In the genomic region with DNA sequence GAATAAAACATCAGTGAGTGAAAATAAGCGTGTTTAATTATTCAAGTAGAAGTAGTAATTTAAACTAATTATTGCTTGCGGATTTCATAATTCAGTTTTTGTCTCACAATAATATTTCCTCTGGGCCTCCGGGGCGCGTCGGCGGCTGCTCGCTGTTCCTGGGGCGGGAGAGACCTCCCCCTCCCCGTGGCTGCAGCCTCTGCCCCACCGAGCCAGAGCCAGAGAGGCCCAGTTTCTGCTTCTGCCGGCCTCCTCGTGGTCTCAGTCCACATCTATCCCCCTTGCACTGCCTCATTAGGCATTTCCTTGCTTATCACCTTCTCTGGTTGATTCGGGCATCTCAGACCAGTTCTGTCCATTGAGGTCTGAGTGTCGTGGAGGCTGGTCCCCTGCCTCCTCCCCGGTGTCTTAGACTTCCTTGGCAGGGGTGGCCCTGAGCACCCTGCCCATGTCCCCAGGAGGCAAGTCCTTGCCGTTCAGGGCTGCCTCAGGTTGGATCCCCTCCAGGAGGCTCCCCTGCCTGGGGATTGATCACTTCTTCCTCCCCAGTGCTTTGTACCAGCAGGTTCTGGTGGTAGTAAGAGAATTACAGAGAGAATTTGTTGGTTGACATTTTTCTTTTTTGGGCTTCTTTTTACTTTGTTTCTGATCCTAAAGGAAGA, we compare ENCODE assay signal across 23 cellular contexts.
"Had no signal": no experiment of that assay in that cellular context is flagged by ENCODE, and none has a peak within 500 bp of the region (broad histone marks: within the 10 kb centered on the region; RNA-seq: fewer than 3 reads in every experiment).

No MANE protein-coding gene starts in this region.

- H3K4me3 ChIP-seq: body of pancreas, dorsolateral prefrontal cortex, prostate gland, right atrium auricular region, suprapubic skin had no signal

- H3K4me3 Mint-ChIP-seq: activated CD4-positive, alpha-beta T cell treated with anti-CD3 and anti-CD28 coated beads, Interleukin-2, amount 10 ng/mL, durations not matched to agents 7 days and 5 days; activated CD8-positive, alpha-beta T cell treated with anti-CD3 and anti-CD28 coated beads, Interleukin-2, amount 10 ng/mL, durations not matched to agents 7 days and 5 days; activated naive CD8-positive, alpha-beta T cell treated with anti-CD3 and anti-CD28 coated beads, Interleukin-2, amount 10 ng/mL, durations not matched to agents 7 days and 5 days; activated T-cell treated with anti-CD3 and anti-CD28 coated beads, Interleukin-2, amount 50 U/mL, for 24 hours; endodermal cell; natural killer cell; stimulated activated naive CD8-positive, alpha-beta T cell treated with anti-CD3 and anti-CD28 coated beads, Interleukin-15, amount 100 ng/mL, for 72 hours had no signal

- H3K27me3 Mint-ChIP-seq: activated CD4-positive, alpha-beta T cell treated with anti-CD3 and anti-CD28 coated beads, Interleukin-2, amount 10 ng/mL, durations not matched to agents 7 days and 5 days; activated naive CD8-positive, alpha-beta T cell treated with anti-CD3 and anti-CD28 coated beads, Interleukin-2, amount 10 ng/mL, durations not matched to agents 7 days and 5 days; activated T-cell treated with anti-CD3 and anti-CD28 coated beads, Interleukin-2, amount 50 U/mL, for 24 hours; stimulated activated naive CD8-positive, alpha-beta T cell treated with anti-CD3 and anti-CD28 coated beads, Interleukin-15, amount 100 ng/mL, for 72 hours had no signal

- H3K36me3 ChIP-seq: prostate gland, right atrium auricular region, suprapubic skin had no signal

- H3K27me3 ChIP-seq: body of pancreas, dorsolateral prefrontal cortex, right atrium auricular region, suprapubic skin had no signal

- DNase-seq: activated CD4-positive, alpha-beta T cell treated with anti-CD3 and anti-CD28 coated beads, Interleukin-2, amount 10 ng/mL, durations not matched to agents 7 days and 5 days; activated CD8-positive, alpha-beta T cell treated with anti-CD3 and anti-CD28 coated beads, Interleukin-2, amount 10 ng/mL, durations not matched to agents 7 days and 5 days; activated naive CD4-positive, alpha-beta T cell treated with Interleukin-2 at 50 U/mL for 16 hours; activated naive CD8-positive, alpha-beta T cell treated with anti-CD3 and anti-CD28 coated beads, Interleukin-2, amount 10 ng/mL, durations not matched to agents 7 days and 5 days; activated T-cell treated with anti-CD3 and anti-CD28 coated beads, Interleukin-2, amount 50 U/mL, for 24 hours; body of pancreas; caudate nucleus; dorsolateral prefrontal cortex; endodermal cell; foreskin fibroblast; hippocampal formation; left cardiac atrium; natural killer cell; occipital lobe; stimulated activated naive CD8-positive, alpha-beta T cell treated with anti-CD3 and anti-CD28 coated beads, Interleukin-15, amount 100 ng/mL, for 72 hours; T1000; trophoblast cell had no signal

- ATAC-seq: activated CD4-positive, CD25-positive, alpha-beta regulatory T cell treated with anti-CD3 and anti-CD28 coated beads, Interleukin-2, amount 50 U/mL, for 24 hours; activated CD8-positive, alpha-beta T cell treated with anti-CD3 and anti-CD28 coated beads, Interleukin-2, amount 10 ng/mL, durations not matched to agents 7 days and 5 days; body of pancreas; natural killer cell; stimulated activated naive CD8-positive, alpha-beta T cell treated with anti-CD3 and anti-CD28 coated beads, Interleukin-15, amount 100 ng/mL, for 72 hours had no signal

- H3K27ac Mint-ChIP-seq: activated CD4-positive, alpha-beta T cell treated with anti-CD3 and anti-CD28 coated beads, Interleukin-2, amount 10 ng/mL, durations not matched to agents 7 days and 5 days; activated CD8-positive, alpha-beta T cell treated with anti-CD3 and anti-CD28 coated beads, Interleukin-2, amount 10 ng/mL, durations not matched to agents 7 days and 5 days; activated naive CD8-positive, alpha-beta T cell treated with anti-CD3 and anti-CD28 coated beads, Interleukin-2, amount 10 ng/mL, durations not matched to agents 7 days and 5 days; activated T-cell treated with anti-CD3 and anti-CD28 coated beads, Interleukin-2, amount 50 U/mL, for 24 hours; activated T-helper 2 cell treated with anti-CD3 and anti-CD28 coated beads, Interferon-gamma antibody, Interleukin-2, Interleukin-4, amounts not matched to agents 10 μg/mL and 5 μg/mL and 100 μg/mL, durations not matched to agents 14 hours and 24 hours and 36 hours; endodermal cell; natural killer cell; stimulated activated naive CD8-positive, alpha-beta T cell treated with anti-CD3 and anti-CD28 coated beads, Interleukin-15, amount 100 ng/mL, for 72 hours had no signal

- H3K27ac ChIP-seq: epithelial cell of prostate, prostate gland, right atrium auricular region, suprapubic skin had no signal

- H3K9me3 Mint-ChIP-seq: activated CD4-positive, alpha-beta T cell treated with anti-CD3 and anti-CD28 coated beads, Interleukin-2, amount 10 ng/mL, durations not matched to agents 7 days and 5 days; activated naive CD8-positive, alpha-beta T cell treated with anti-CD3 and anti-CD28 coated beads, Interleukin-2, amount 10 ng/mL, durations not matched to agents 7 days and 5 days; activated T-cell treated with anti-CD3 and anti-CD28 coated beads, Interleukin-2, amount 50 U/mL, for 24 hours; activated T-helper 2 cell treated with anti-CD3 and anti-CD28 coated beads, Interferon-gamma antibody, Interleukin-2, Interleukin-4, amounts not matched to agents 10 μg/mL and 5 μg/mL and 100 μg/mL, durations not matched to agents 14 hours and 24 hours and 36 hours; endodermal cell; natural killer cell; stimulated activated naive CD8-positive, alpha-beta T cell treated with anti-CD3 and anti-CD28 coated beads, Interleukin-15, amount 100 ng/mL, for 72 hours had no signal

- H3K9me3 ChIP-seq: body of pancreas, prostate gland, right atrium auricular region, suprapubic skin had no signal

- H3K36me3 Mint-ChIP-seq: natural killer cell had no signal
